ENCODE assay signal across 11 cellular contexts in genomic region chr14:92503756-92504491, GRCh38. TPM values are rescaled to one million over a fixed set of nuclear protein-coding genes. Genes with fewer than 3 reads are reported as not detected.
A peak's percentile ranks its signal among the peaks of the same experiment; 100 is the strongest.
DNase-seq lines count a peak whose midpoint lies in the region; TF ChIP-seq lines count a peak whose summit lies in the region.
"Had no signal": no experiment of that assay in that cellular context is flagged by ENCODE, and none has a peak within 500 bp of the region (broad histone marks: within the 10 kb centered on the region; RNA-seq: fewer than 3 reads in every experiment).

No MANE protein-coding gene starts in this region.

- no peaks in the 10 kb centered on the region for H3K36me3 ChIP-seq in KMS-11 (ENCODE audit: insufficient read depth)
- H3K36me3 ChIP-seq in liver (ENCODE audit: control insufficient read depth in 4 of 4, insufficient read depth in 3 of 4, low read depth in 1 of 4, low read length in 3 of 4) = no peaks in the 10 kb centered on the region

- WGBS in liver = 63% methylated on average over 4 of the region's 4 CpGs

- H3K4me3 ChIP-seq in KMS-11 (IDR thresholded peaks at IDR 0.05; ENCODE audit: insufficient read depth, low read depth, low read length) (no peak overlapping the region), choroid plexus epithelial cell (ENCODE audit: low read depth, low read length) (no peak overlapping the region), liver (ENCODE audit: low read depth in 1 of 3, low read length in 3 of 3) (no peak overlapping the region)
- H3K4me3 ChIP-seq: SK-N-MC had no signal

- 0 out of 2 replicates have a peak overlapping the region, but pooled peaks have one; percentile 9 for H3K4me2 ChIP-seq in KMS-11

- TF ChIP-seq RAD21 in liver (IDR thresholded peaks at IDR 0.05) = no peak

- TF ChIP-seq CTCF in KMS-11 (conservative IDR thresholded peaks at IDR 0.05; ENCODE audit: low read depth, low read length) (no peak), choroid plexus epithelial cell (conservative IDR thresholded peaks at IDR 0.05; ENCODE audit: low read depth, low read length) (no peak), liver (IDR thresholded peaks at IDR 0.05; ENCODE audit: low read depth, low read length, missing input control) (no peak)

- DNase-seq in AG20443 (ENCODE audit: low spot score) (peak; percentile 74), choroid plexus epithelial cell (ENCODE audit: low read depth) (peak; percentile 40), NCI-H526 (lab: John Stamatoyannopoulos, UW) (no peak), NCI-H2029 treated with DMSO at 0.1 percent for 48 hours (lab: John Stamatoyannopoulos, UW) (no peak)
- DNase-seq in central memory CD4-positive, alpha-beta T cell = no peak
- DNase-seq in activated CD8-positive, alpha-beta memory T cell treated with anti-CD3 and anti-CD28 coated beads for 24 hours = no peak
- DNase-seq: activated gamma-delta T cell, DND-41 had no signal

- H3K4me1 ChIP-seq in KMS-11 (ENCODE audit: low read depth, poor library complexity, severe bottlenecking) (peaks cover 34% of the 10 kb centered on the region), liver (ENCODE audit: control insufficient read depth in 4 of 4, insufficient read depth in 4 of 4, low read length in 3 of 4) (peaks cover 0 to 5% (median 0%) of the 10 kb centered on the region in 4 donors)

- no peaks in the 10 kb centered on the region for H3K79me2 ChIP-seq in KMS-11 (ENCODE audit: insufficient read depth, low read depth)

- H3K9ac ChIP-seq in KMS-11 = no peak overlapping the region
- H3K9ac ChIP-seq in liver (ENCODE audit: low read depth in 1 of 2, low read length in 2 of 2) = no peak overlapping the region

- no peaks in the 10 kb centered on the region for H4K20me1 ChIP-seq in KMS-11 (ENCODE audit: insufficient read depth)

- H3K27me3 ChIP-seq in KMS-11 (ENCODE audit: insufficient read depth, low read depth) (no peaks in the 10 kb centered on the region), liver (ENCODE audit: control insufficient read depth in 4 of 4, insufficient read depth in 4 of 4, low read length in 3 of 4) (no peaks in the 10 kb centered on the region)

- no peak overlapping the region for H2AFZ ChIP-seq in KMS-11 (ENCODE audit: low read depth)

- H3K27ac ChIP-seq in KMS-11 = no peak overlapping the region
- no peak overlapping the region for H3K27ac ChIP-seq in liver (ENCODE audit: low read depth in 1 of 2, low read length in 2 of 2)
- H3K27ac ChIP-seq: SK-N-MC had no signal

- no peaks in the 10 kb centered on the region for H3K9me3 ChIP-seq in liver (ENCODE audit: control insufficient read depth in 4 of 4, low read length in 3 of 4)

TF ChIP-seq in liver, 16 proteins besides CTCF, POLR2A, EP300 and RAD21:
- TF ChIP-seq, protein P1, sequence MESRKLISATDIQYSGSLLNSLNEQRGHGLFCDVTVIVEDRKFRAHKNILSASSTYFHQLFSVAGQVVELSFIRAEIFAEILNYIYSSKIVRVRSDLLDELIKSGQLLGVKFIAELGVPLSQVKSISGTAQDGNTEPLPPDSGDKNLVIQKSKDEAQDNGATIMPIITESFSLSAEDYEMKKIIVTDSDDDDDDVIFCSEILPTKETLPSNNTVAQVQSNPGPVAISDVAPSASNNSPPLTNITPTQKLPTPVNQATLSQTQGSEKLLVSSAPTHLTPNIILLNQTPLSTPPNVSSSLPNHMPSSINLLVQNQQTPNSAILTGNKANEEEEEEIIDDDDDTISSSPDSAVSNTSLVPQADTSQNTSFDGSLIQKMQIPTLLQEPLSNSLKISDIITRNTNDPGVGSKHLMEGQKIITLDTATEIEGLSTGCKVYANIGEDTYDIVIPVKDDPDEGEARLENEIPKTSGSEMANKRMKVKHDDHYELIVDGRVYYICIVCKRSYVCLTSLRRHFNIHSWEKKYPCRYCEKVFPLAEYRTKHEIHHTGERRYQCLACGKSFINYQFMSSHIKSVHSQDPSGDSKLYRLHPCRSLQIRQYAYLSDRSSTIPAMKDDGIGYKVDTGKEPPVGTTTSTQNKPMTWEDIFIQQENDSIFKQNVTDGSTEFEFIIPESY (IDR thresholded peaks at IDR 0.05) = no peak
- TF ChIP-seq FOXA1 (IDR thresholded peaks at IDR 0.05) (no peak), RXRA (IDR thresholded peaks at IDR 0.05) (peak; percentile 70 to 82), JUND (IDR thresholded peaks at IDR 0.05) (peak; percentile 46 to 72), NR2F2 (IDR thresholded peaks at IDR 0.05) (peak; percentile 48), SP1 (IDR thresholded peaks at IDR 0.05) (peak; percentile 28), FOXA2 (IDR thresholded peaks at IDR 0.05) (no peak), TAF1 (conservative IDR thresholded peaks at IDR 0.05) (no peak), REST (IDR thresholded peaks at IDR 0.05) (no peak), HNF4G (IDR thresholded peaks at IDR 0.05) (no peak), GABPA (IDR thresholded peaks at IDR 0.05 in 1 of 2, conservative IDR thresholded peaks at IDR 0.05 in 1 of 2) (no peak), HNF4A (conservative IDR thresholded peaks at IDR 0.05) (no peak), ATF3 (IDR thresholded peaks at IDR 0.05) (no peak), YY1 (IDR thresholded peaks at IDR 0.05) (no peak), EGR1 (IDR thresholded peaks at IDR 0.05; ENCODE audit: low read depth in 2 of 2) (no peak)
- TF ChIP-seq, protein P2, sequence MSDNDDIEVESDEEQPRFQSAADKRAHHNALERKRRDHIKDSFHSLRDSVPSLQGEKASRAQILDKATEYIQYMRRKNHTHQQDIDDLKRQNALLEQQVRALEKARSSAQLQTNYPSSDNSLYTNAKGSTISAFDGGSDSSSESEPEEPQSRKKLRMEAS (IDR thresholded peaks at IDR 0.05) = no peak

RNA-seq across cellular contexts. Expression of gene RIN3, which starts 9.7 kb away (rescaled TPM):
- total RNA-seq in liver = 10 to 100 TPM in 1 of 2 donors, 1 to 10 TPM in 1; 6.8 to 15.6 TPM
- 10 to 100 TPM in 1 of 2 donors, 1 to 10 TPM in 1; 5.0 to 11.1 TPM for polyA plus RNA-seq in liver

Comparison
In these comparisons a context has a peak if more than half of its experiments do, and no peak if none do; other contexts are left out.
1. DNase-seq: peak in AG20443 (single experiment) and choroid plexus epithelial cell (single experiment); none in NCI-H526 (0 of 2), central memory CD4-positive, alpha-beta T cell (single experiment), NCI-H2029 treated with DMSO at 0.1 percent for 48 hours (single experiment) and activated CD8-positive, alpha-beta memory T cell treated with anti-CD3 and anti-CD28 coated beads for 24 hours (single experiment).